ENCODE assay signal across 14 cellular contexts in the genomic region with DNA sequence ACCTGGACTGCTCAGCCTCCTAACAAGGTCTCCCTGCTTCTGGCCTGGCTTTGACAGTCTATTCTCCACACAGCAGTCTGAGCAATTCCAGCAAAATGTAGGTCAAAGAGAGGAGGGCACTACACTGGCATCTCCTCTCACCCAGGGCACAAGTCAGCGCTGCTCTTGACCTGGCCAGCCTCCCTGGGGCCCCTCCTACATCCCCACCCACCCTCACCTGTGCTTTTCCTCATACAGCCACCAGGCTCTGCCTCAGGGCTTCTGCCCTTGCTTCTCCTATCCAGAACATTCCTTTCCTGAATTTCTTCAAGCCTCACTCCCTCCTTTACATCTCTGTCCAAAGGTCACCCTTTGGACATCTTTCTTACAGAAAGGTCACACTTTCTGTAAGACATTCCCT. TPM values are rescaled to one million over a fixed set of nuclear protein-coding genes. Genes with fewer than 3 reads are reported as not detected.
DNase-seq lines count a peak whose midpoint lies in the region; ATAC-seq and TF ChIP-seq lines count a peak whose summit lies in the region.
"Had no signal": no experiment of that assay in that cellular context is flagged by ENCODE, and none has a peak within 500 bp of the region (broad histone marks: within the 10 kb centered on the region; RNA-seq: fewer than 3 reads in every experiment).

No MANE protein-coding gene starts in this region.

- H3K4me2 ChIP-seq in HCT116 (ENCODE audit: low read length), result no peak overlapping the region

- no peak overlapping the region for H2AFZ ChIP-seq in HCT116 (ENCODE audit: low read depth, low read length, poor library complexity, severe bottlenecking)

- RAD21 ChIA-PET in HCT116 (lab: Charles Lee; ENCODE audit: low non-redundant PET in 1 of 2, low total read pairs in 2 of 2, uncharacterized antibody in 2 of 2, unreplicated experiment in 2 of 2), result no interaction called here

- H3K4me1 ChIP-seq in HCT116 (ENCODE audit: control insufficient read depth in 1 of 2, insufficient read depth in 2 of 2, low read length in 2 of 2) (no peaks in the 10 kb centered on the region), colonic mucosa (peaks cover 11% of the 10 kb centered on the region), transverse colon (peaks cover 0 to 28% (median 16%) of the 10 kb centered on the region in 4 donors), BE2C (no peaks in the 10 kb centered on the region)
- H3K4me1 ChIP-seq: Caco-2, HAP-1 had no signal

- TF ChIP-seq RAD21 in HCT116 (IDR thresholded peaks at IDR 0.05; ENCODE audit: low read depth), result no peak

- H3K4me3 ChIP-seq in HCT116 (replicated peaks in 1 of 2; ENCODE audit: low read depth in 1 of 2, low read length in 2 of 2) (no peak overlapping the region), colonic mucosa (no peak overlapping the region), transverse colon (no peak overlapping the region), BE2C (ENCODE audit: low read depth, low read length) (no peak overlapping the region)
- H3K4me3 ChIP-seq: HAP-1 had no signal

- no peaks in the 10 kb centered on the region for H3K27me3 ChIP-seq in HCT116 (ENCODE audit: insufficient read depth, low read length)
- H3K27me3 ChIP-seq in colonic mucosa, result no peaks in the 10 kb centered on the region
- no peaks in the 10 kb centered on the region for H3K27me3 ChIP-seq in transverse colon
- no peaks in the 10 kb centered on the region for H3K27me3 ChIP-seq in BE2C

- H3K79me2 ChIP-seq in HCT116 (ENCODE audit: insufficient read depth, low read length), result no peaks in the 10 kb centered on the region

- BruUV-seq in HCT116 (replicated peaks; lab: Mats Ljungman, UMichigan), result no TSS peak

- no peaks in the 10 kb centered on the region for H3K9me2 ChIP-seq in HCT116 (ENCODE audit: insufficient read depth)

- intact Hi-C loops in HCT116 (cut with micrococcal nuclease) (no loop called here), colonic mucosa (cut with DNase I) (no loop called here), left colon (cut with DNase I, micrococcal nuclease) (no loop called here), transverse colon (cut with DNase I; ENCODE audit: low total_unique reads) (no loop called here)

- TF ChIP-seq CTCF in HCT116 (IDR thresholded peaks at IDR 0.05 in 2 of 3, conservative IDR thresholded peaks at IDR 0.05 in 1 of 3; ENCODE audit: borderline replicate concordance in 1 of 3, insufficient read depth in 1 of 3, low read depth in 2 of 3, low read length in 2 of 3), result no peak
- no peak for TF ChIP-seq CTCF in colonic mucosa (IDR thresholded peaks at IDR 0.05)
- peak in 1 of 5 experiments; percentile 19 for TF ChIP-seq CTCF in transverse colon (IDR thresholded peaks at IDR 0.05)
- no peak for TF ChIP-seq CTCF in BE2C (IDR thresholded peaks at IDR 0.05; ENCODE audit: low read depth, low read length)

- no peak overlapping the region for H3K27ac ChIP-seq in HCT116 (ENCODE audit: low read depth, low read length)
- no peak overlapping the region for H3K27ac ChIP-seq in colonic mucosa
- no peak overlapping the region for H3K27ac ChIP-seq in transverse colon
- H3K27ac ChIP-seq: C4-2B had no signal

- H4K20me1 ChIP-seq in HCT116 (ENCODE audit: insufficient read depth), result no peaks in the 10 kb centered on the region

- CTCF ChIA-PET in HCT116 (lab: Charles Lee), result no interaction called here

- H3K36me3 ChIP-seq in HCT116 (ENCODE audit: control insufficient read depth in 1 of 2, insufficient read depth in 2 of 2, low read length in 2 of 2) (no peaks in the 10 kb centered on the region), colonic mucosa (no peaks in the 10 kb centered on the region), transverse colon (peaks cover 0 to 7% (median 0%) of the 10 kb centered on the region in 4 donors), BE2C (no peaks in the 10 kb centered on the region)
- H3K36me3 ChIP-seq: HAP-1 had no signal

- H3K9ac ChIP-seq in HCT116 (ENCODE audit: low read length) (no peak overlapping the region), colonic mucosa (ENCODE audit: low read depth in 2 of 2, low read length in 2 of 2) (no peak overlapping the region)

- TF ChIP-seq EP300 in transverse colon (IDR thresholded peaks at IDR 0.05; ENCODE audit: low read depth), result no peak

- H3K9me3 ChIP-seq in HCT116 (ENCODE audit: control insufficient read depth in 1 of 2, insufficient read depth in 1 of 2, low read depth in 1 of 2, low read length in 2 of 2), result no peaks in the 10 kb centered on the region
- no peaks in the 10 kb centered on the region for H3K9me3 ChIP-seq in colonic mucosa
- no peaks in the 10 kb centered on the region for H3K9me3 ChIP-seq in transverse colon
- no peaks in the 10 kb centered on the region for H3K9me3 ChIP-seq in BE2C
- H3K9me3 ChIP-seq: Caco-2, HAP-1 had no signal

- no peak for TF ChIP-seq POLR2A in HCT116 (IDR thresholded peaks at IDR 0.05; ENCODE audit: borderline replicate concordance, extremely low read depth, insufficient read depth, insufficient read length)
- TF ChIP-seq POLR2A in transverse colon (IDR thresholded peaks at IDR 0.05), result no peak

- ATAC-seq in HCT116, result peak; percentile 46; the same call in 1 of the 2 replicates
- ATAC-seq in left colon, result peak; percentile 26

- POLR2A ChIA-PET in HCT116 (lab: Charles Lee), result no interaction called here

- DNase-seq in HCT116 (ENCODE audit: low read depth, low spot score) (no peak), colonic mucosa (peak; percentile 56), left colon (no peak), transverse colon (peak; percentile 43), BE2C (no peak), NCI-H2171 (lab: John Stamatoyannopoulos, UW) (no peak), D341Med (ENCODE audit: low spot score) (no peak)
- DNase-seq: CD4-positive, alpha-beta T cell; DMS153; DMS79; GDM1 had no signal

- WGBS in transverse colon (ENCODE audit: low coverage in 1 of 2), 2 donors, result 62% methylated on average over 1 of the region's 1 CpG; no CpG with 5 or more reads in 1 of the 2 donors

- in situ Hi-C loops in transverse colon (cut with MboI; ENCODE audit: low pct_ligation_motif_present in 1 of 4, low pct_unique_long_range_greater_than_20kb in 1 of 4, low sequenced_read_pairs in 3 of 4), result no loop called here

TF ChIP-seq in HCT116, 20 proteins besides CTCF, POLR2A, EP300 and RAD21 (continues in another document):
- no peak for TF ChIP-seq ZFX (IDR thresholded peaks at IDR 0.05)
- TF ChIP-seq SRF (IDR thresholded peaks at IDR 0.05; ENCODE audit: low read depth), result no peak
- TF ChIP-seq ZBTB33 (IDR thresholded peaks at IDR 0.05; ENCODE audit: extremely low read depth, insufficient replicate concordance, low read length), result no peak
- no peak for TF ChIP-seq EZH2 (IDR thresholded peaks at IDR 0.05)
- no peak for TF ChIP-seq ATF3 (IDR thresholded peaks at IDR 0.05)
- no peak for TF ChIP-seq MAX (IDR thresholded peaks at IDR 0.05)
- no peak for TF ChIP-seq SIN3A (IDR thresholded peaks at IDR 0.05; ENCODE audit: low read depth)

RNA-seq across cellular contexts. Expression of gene GALNT4, which starts 33.7 kb away (rescaled TPM):
- 2.8 TPM for total RNA-seq in HCT116 (2021; ENCODE audit: unreplicated experiment)
- polyA plus RNA-seq in HCT116 (2012), result 0.60 and 0.77 TPM in 2 replicates
- total RNA-seq in colonic mucosa, result 10 to 100 TPM; 37.2 to 54.4 TPM
- total RNA-seq in left colon, result 10 to 100 TPM; 47.4 to 57.1 TPM
- total RNA-seq in transverse colon, result 10 to 100 TPM; 11.5 to 37.2 (median 26.1) TPM
- 0.14 TPM for polyA plus RNA-seq in BE2C (2012; ENCODE audit: insufficient read depth, insufficient read length, low read depth)

RNA-seq across cellular contexts. Expression of gene POC1B, which starts 34.9 kb away (rescaled TPM):
- total RNA-seq in HCT116 (2021; ENCODE audit: unreplicated experiment) (14.3 TPM), colonic mucosa (10 to 100 TPM; 31.4 to 32.0 TPM), left colon (10 to 100 TPM; 26.6 to 27.0 TPM), transverse colon (10 to 100 TPM in 3 of 4 donors, 1 to 10 TPM in 1; 7.8 to 68.5 (median 33.8) TPM)
- 7.2 and 8.6 TPM in 2 replicates for polyA plus RNA-seq in HCT116 (2012)
- polyA plus RNA-seq in BE2C (2012; ENCODE audit: insufficient read depth, insufficient read length, low read depth), result 7.4 TPM

Comparison
In these comparisons a context has a peak if more than half of its experiments do, and no peak if none do; other contexts are left out.
1. DNase-seq: peak in colonic mucosa (single experiment) and transverse colon (single experiment); none in HCT116 (single experiment), left colon (0 of 2), BE2C (single experiment), NCI-H2171 (single experiment) and D341Med (single experiment).